1 cellular context compared by ENCODE assay signal in the genomic region with DNA sequence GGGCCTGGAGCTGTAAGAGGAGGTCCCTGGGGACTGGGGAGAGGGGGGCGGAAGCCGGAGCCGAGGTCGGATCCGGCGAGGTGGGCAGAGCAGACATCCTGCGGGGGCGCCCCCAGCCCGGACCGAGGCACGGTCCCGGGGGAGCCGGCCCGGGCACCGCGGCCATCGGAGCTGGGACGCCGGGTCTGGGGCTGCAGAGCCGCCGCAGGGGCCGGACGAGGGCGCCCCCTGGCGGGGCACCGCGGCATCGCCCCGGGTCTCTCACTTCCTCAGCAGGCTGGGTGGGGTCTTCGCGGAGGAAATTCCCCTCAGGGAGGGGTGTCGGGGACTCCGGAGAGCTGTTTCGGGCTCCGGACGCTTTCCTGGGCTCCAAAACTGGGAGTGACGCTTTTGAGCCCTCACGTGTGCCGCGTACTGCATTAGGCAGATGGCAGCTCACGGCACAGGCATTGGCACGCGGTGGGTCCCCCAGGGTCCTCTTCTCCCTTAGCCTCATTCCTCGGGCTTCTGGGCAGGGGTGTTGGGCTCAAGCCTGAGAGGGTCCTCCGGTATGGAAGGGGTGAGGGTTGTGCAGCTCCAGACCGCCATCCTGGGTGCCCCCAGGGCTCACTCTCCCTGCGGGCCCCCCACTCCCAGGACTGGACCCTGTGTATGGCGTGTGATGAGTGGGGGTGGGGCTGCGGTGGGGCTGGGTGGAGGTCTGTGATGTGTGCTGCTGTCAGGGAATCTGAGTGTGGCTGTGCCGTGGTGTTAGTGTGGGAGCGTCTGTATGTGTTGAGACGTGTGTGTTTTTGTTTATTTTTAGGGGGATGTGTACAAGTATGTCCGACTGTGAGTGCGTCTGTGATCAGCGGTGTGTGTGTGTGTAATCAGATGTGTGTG.
TF ChIP-seq lines count a peak whose summit lies in the region.

No MANE protein-coding gene starts in this region.

TF ChIP-seq in IMR-90, 13 proteins besides CTCF, POLR2A, EP300 and RAD21:
- TF ChIP-seq MAFK (IDR thresholded peaks at IDR 0.05; ENCODE audit: low read depth, low read length) (no peak), FOS (IDR thresholded peaks at IDR 0.05; ENCODE audit: low read depth, low read length) (no peak), CEBPB (IDR thresholded peaks at IDR 0.05; ENCODE audit: low read depth, low read length) (no peak), SMC3 (IDR thresholded peaks at IDR 0.05; ENCODE audit: low read depth, low read length) (peak; percentile 62), RCOR1 (IDR thresholded peaks at IDR 0.05; ENCODE audit: insufficient replicate concordance, low read length) (no peak)
- TF ChIP-seq, protein P1, sequence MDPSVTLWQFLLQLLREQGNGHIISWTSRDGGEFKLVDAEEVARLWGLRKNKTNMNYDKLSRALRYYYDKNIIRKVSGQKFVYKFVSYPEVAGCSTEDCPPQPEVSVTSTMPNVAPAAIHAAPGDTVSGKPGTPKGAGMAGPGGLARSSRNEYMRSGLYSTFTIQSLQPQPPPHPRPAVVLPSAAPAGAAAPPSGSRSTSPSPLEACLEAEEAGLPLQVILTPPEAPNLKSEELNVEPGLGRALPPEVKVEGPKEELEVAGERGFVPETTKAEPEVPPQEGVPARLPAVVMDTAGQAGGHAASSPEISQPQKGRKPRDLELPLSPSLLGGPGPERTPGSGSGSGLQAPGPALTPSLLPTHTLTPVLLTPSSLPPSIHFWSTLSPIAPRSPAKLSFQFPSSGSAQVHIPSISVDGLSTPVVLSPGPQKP (IDR thresholded peaks at IDR 0.05; ENCODE audit: borderline replicate concordance, low read depth, low read length): no peak
- TF ChIP-seq, protein P2, sequence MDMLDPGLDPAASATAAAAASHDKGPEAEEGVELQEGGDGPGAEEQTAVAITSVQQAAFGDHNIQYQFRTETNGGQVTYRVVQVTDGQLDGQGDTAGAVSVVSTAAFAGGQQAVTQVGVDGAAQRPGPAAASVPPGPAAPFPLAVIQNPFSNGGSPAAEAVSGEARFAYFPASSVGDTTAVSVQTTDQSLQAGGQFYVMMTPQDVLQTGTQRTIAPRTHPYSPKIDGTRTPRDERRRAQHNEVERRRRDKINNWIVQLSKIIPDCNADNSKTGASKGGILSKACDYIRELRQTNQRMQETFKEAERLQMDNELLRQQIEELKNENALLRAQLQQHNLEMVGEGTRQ (IDR thresholded peaks at IDR 0.05; ENCODE audit: low read depth, low read length): no peak
